18 cellular contexts compared by ENCODE assay signal in genomic region chr9:77547113-77547731, GRCh38.
"Had no signal": no experiment of that assay in that cellular context is flagged by ENCODE, and none has a peak within 500 bp of the region (broad histone marks: within the 10 kb centered on the region; RNA-seq: fewer than 3 reads in every experiment).

No MANE protein-coding gene starts in this region.

- FAIRE-seq: RCC 7860 had no signal

- DNase-seq: KBM-7, MV-4-11, NCI-H1048, NCI-H1105, NCI-H1417, NCI-H1436 treated with DMSO at 0.1 percent for 48 hours, NCI-H1694, NCI-H1930, NCI-H2081, NCI-H2107, NCI-H446, NCI-H510A, NCI-H524 treated with DMSO at 0.1 percent for 48 hours, NCI-H69, NCI-H774, Right ventricle myocardium superior, RPMI8226 had no signal
